In genomic region chr16:56625140-56625942, GRCh38 we compare ENCODE assay signal across 8 cellular contexts. TPM values are rescaled to one million over a fixed set of nuclear protein-coding genes. Genes with fewer than 3 reads are reported as not detected.
DNase-seq lines count a peak whose midpoint lies in the region; ATAC-seq, FAIRE-seq and TF ChIP-seq lines count a peak whose summit lies in the region.

MT1E (plus strand) TSS chr16:56625781; CDS start chr16:56625852, 71 bp downstream.

- 7% methylated on average over 30 of the region's 62 CpGs for WGBS in HepG2 (ENCODE audit: low lambda C conversion rate)

- CTCF ChIA-PET in HepG2 (lab: Yijun Ruan, JAX; ENCODE audit: low intra/inter-chr PET ratio, low total read pairs) = no interaction called here

- TF ChIP-seq POLR2A in HepG2 (IDR thresholded peaks at IDR 0.05; ENCODE audit: insufficient read depth in 1 of 2, low read depth in 2 of 2, low read length in 2 of 2) = peak; percentile 94 to 99

- DNase-seq in GM03348 (ENCODE audit: low spot score) = peak; percentile 95
- peak; percentile 86 for DNase-seq in HPDE6-E6E7 (ENCODE audit: extremely low spot score)
- peak in 1 of 2 donors; percentile 68 for DNase-seq in dermis microvascular lymphatic vessel endothelial cell (ENCODE audit: low read depth in 2 of 2)
- DNase-seq in HepG2 (ENCODE audit: low spot score) = peak; percentile 63
- peak; percentile 32 to 59 (median 50) for DNase-seq in stimulated activated CD4-positive, alpha-beta T cell treated with anti-CD3 and anti-CD28 coated beads, Interleukin-1b, Interleukin-23, amount 100 ng/mL, for 24 hours (ENCODE audit: low read depth in 4 of 4, low spot score in 1 of 4)
- DNase-seq in GM19239 (ENCODE audit: insufficient read length, low spot score) = no peak

- intact Hi-C loops in HepG2 (cut with micrococcal nuclease; ENCODE audit: unreplicated experiment) = no loop called here

- H3K36me3 ChIP-seq in HepG2 (replicated peaks in 1 of 2; ENCODE audit: control insufficient read depth in 1 of 2, insufficient read depth in 2 of 2, low read length in 2 of 2) = no peaks in the 10 kb centered on the region

- H3K4me1 ChIP-seq in HepG2 (ENCODE audit: insufficient read depth, low read length) = peaks cover 60% of the 10 kb centered on the region

- TF ChIP-seq CTCF in WI38 (IDR thresholded peaks at IDR 0.05; ENCODE audit: low read depth, low read length) (no peak), HepG2 (CRISPR knock-in tag; IDR thresholded peaks at IDR 0.05) (no peak)

- FAIRE-seq in HepG2 (lab: Jason Lieb, UNC) = no peak
- FAIRE-seq in GM19239 (lab: Jason Lieb, UNC) = no peak

- in situ Hi-C loops in HepG2 (cut with HindIII; ENCODE audit: extremely low pct_ligation_motif_present, low pct_unique_long_range_greater_than_20kb) = no loop called here

- H2AFZ ChIP-seq in HepG2 (ENCODE audit: low read length) = peak within 1 kb of the TSS; percentile 76

- H3K27me3 ChIP-seq in HepG2 (ENCODE audit: control insufficient read depth in 1 of 2, insufficient read depth in 2 of 2, low read length in 2 of 2) = peaks cover 0 to 34% of the 10 kb centered on the region in 2 experiments; a peak in 3 of 5 replicates

- no peak for TF ChIP-seq EP300 in HepG2 (IDR thresholded peaks at IDR 0.05; ENCODE audit: low read depth in 2 of 2, low read length in 2 of 2)
- no peak for TF ChIP-seq EP300 in HepG2 (CRISPR knock-in tag; IDR thresholded peaks at IDR 0.05; ENCODE audit: borderline replicate concordance)

- no peaks in the 10 kb centered on the region for H4K20me1 ChIP-seq in HepG2 (ENCODE audit: insufficient read depth, low read length)

- H3K4me2 ChIP-seq in HepG2 (ENCODE audit: low read depth, low read length) = peak within 1 kb of the TSS; percentile 97

- peak within 1 kb of the TSS; percentile 64 for H3K9ac ChIP-seq in HepG2 (ENCODE audit: insufficient read depth, low read depth, low read length)

- H3K4me3 ChIP-seq in WI38 (ENCODE audit: low read depth, low read length) (peak within 1 kb of the TSS; percentile 57), HepG2 (replicated peaks in 1 of 3; ENCODE audit: insufficient read depth in 1 of 3, low read depth in 2 of 3, low read length in 3 of 3) (peak within 1 kb of the TSS; percentile 63 to 88 (median 72))

- no peaks in the 10 kb centered on the region for H3K79me2 ChIP-seq in HepG2 (ENCODE audit: insufficient read depth, low read length)

- no TSS peak for BruUV-seq in HepG2 (replicated peaks; lab: Mats Ljungman, UMichigan)

- no peaks in the 10 kb centered on the region for H3K9me3 ChIP-seq in HepG2 (ENCODE audit: low read length)

- POLR2A ChIA-PET in HepG2 (lab: Yijun Ruan, JAX) = interaction anchor here (0.9 to 4.8 kb wide), 9 partner anchors 11 to 58 kb away, joined by 3 to 83 read pairs (median 5); partner anchors contain the start of genes MT1F and MT2A

- peak; percentile 52; the same call in 1 of the 2 replicates for TF ChIP-seq RAD21 in HepG2 (CRISPR knock-in tag; IDR thresholded peaks at IDR 0.05)

- peak; percentile 92 for ATAC-seq in HepG2
- ATAC-seq in GM19467 (IDR thresholded peaks at IDR 0.05; ENCODE audit: unreplicated experiment) = no peak

- no peak within 1 kb of the TSS for H3K27ac ChIP-seq in HepG2 (ENCODE audit: extremely low read length, insufficient read depth, low read length)

TF ChIP-seq in HepG2, 621 proteins besides CTCF, POLR2A, EP300 and RAD21 (continues in another document):
- TF ChIP-seq ZNF883 (CRISPR knock-in tag; IDR thresholded peaks at IDR 0.05; ENCODE audit: not compliant biosample characterization) (no peak), ZNF468 (CRISPR knock-in tag; IDR thresholded peaks at IDR 0.05) (0 out of 2 replicates have a peak, but pooled peaks have one; percentile 78), HES4 (CRISPR knock-in tag; IDR thresholded peaks at IDR 0.05; ENCODE audit: borderline replicate concordance) (peak; percentile 22; the same call in 1 of the 2 replicates), SMARCE1 (IDR thresholded peaks at IDR 0.05; ENCODE audit: borderline replicate concordance) (no peak), ZNF343 (CRISPR knock-in tag; IDR thresholded peaks at IDR 0.05) (peak; percentile 35; the same call in 1 of the 2 replicates), DMAP1 (CRISPR knock-in tag; IDR thresholded peaks at IDR 0.05) (peak; percentile 62; the same call in 1 of the 2 replicates), ZNF430 (CRISPR knock-in tag; IDR thresholded peaks at IDR 0.05) (peak; percentile 34; the same call in 1 of the 2 replicates), HIC2 (CRISPR knock-in tag; IDR thresholded peaks at IDR 0.05; ENCODE audit: low read depth) (peak; percentile 30; the same call in 1 of the 2 replicates), ZBTB39 (CRISPR knock-in tag; IDR thresholded peaks at IDR 0.05) (no peak), ATF7-NPFF (CRISPR knock-in tag; IDR thresholded peaks at IDR 0.05; ENCODE audit: low read depth) (peak; percentile 69; the same call in 1 of the 2 replicates), FLYWCH1 (CRISPR knock-in tag; IDR thresholded peaks at IDR 0.05) (no peak), ZNF747 (CRISPR knock-in tag; IDR thresholded peaks at IDR 0.05; ENCODE audit: borderline replicate concordance) (0 out of 2 replicates have a peak, but pooled peaks have one; percentile 55), TRAFD1 (CRISPR knock-in tag; IDR thresholded peaks at IDR 0.05; ENCODE audit: borderline replicate concordance) (no peak), TCF12 (IDR thresholded peaks at IDR 0.05) (no peak), TCF12 (CRISPR knock-in tag; IDR thresholded peaks at IDR 0.05) (no peak)

RNA-seq across cellular contexts. Expression of gene MT1E, which starts in this region (rescaled TPM):
- total RNA-seq in dermis microvascular lymphatic vessel endothelial cell (11.1 and 108 TPM in 2 replicates), HepG2 (2016; rRNA removed; fragmentation: Illumina TruSeq; extraction: Trizol) (1,072 and 1,398 TPM in 2 replicates)
- 449 and 580 TPM in 2 replicates for total RNA-seq in HepG2 (2016; cell fraction: cytosol; rRNA removed; fragmentation: Illumina TruSeq; extraction: Trizol; ENCODE audit: low read depth)
- total RNA-seq in HepG2 (2016; cell fraction: insoluble cytoplasmic fraction; rRNA removed; fragmentation: Illumina TruSeq; extraction: Trizol) = 1,060 and 1,516 TPM in 2 replicates
- total RNA-seq in HepG2 (2016; cell fraction: membrane; rRNA removed; fragmentation: Illumina TruSeq; extraction: Trizol) = 620 and 688 TPM in 2 replicates
- 375 and 428 TPM in 2 replicates for total RNA-seq in HepG2 (2016; cell fraction: nucleus; rRNA removed; fragmentation: Illumina TruSeq; extraction: Trizol)
- polyA plus RNA-seq in HepG2 (2011; rRNA removed) = 65.7 and 110 TPM in 2 replicates
- polyA plus RNA-seq in HepG2 (2011; cell fraction: cytosol; rRNA removed) = 60.2 and 170 TPM in 2 replicates
- 44.6 and 58.6 TPM in 2 replicates for polyA plus RNA-seq in HepG2 (2011; cell fraction: nucleus; rRNA removed)
- polyA plus RNA-seq in HepG2 (2012) = 41.0 and 60.0 TPM in 2 replicates
- polyA plus RNA-seq in HepG2 (2016; cell fraction: cytosol; fragmentation: Illumina TruSeq; extraction: Trizol; ENCODE audit: low read depth) = 331 and 417 TPM in 2 replicates
- 916 and 1,090 TPM in 2 replicates for polyA plus RNA-seq in HepG2 (2016; cell fraction: insoluble cytoplasmic fraction; fragmentation: Illumina TruSeq; extraction: Trizol; ENCODE audit: low read depth)
- polyA plus RNA-seq in HepG2 (2016; cell fraction: membrane; fragmentation: Illumina TruSeq; extraction: Trizol; ENCODE audit: low read depth) = 493 and 496 TPM in 2 replicates
- 455 and 459 TPM in 2 replicates for polyA plus RNA-seq in HepG2 (2016; cell fraction: nucleus; fragmentation: Illumina TruSeq; extraction: Trizol; ENCODE audit: insufficient read depth, low read depth)
- 37.7 and 61.5 TPM in 2 replicates for polyA minus RNA-seq in HepG2 (2011; rRNA and poly(A)+ RNA removed; ENCODE audit: low replicate concordance)
- 10.3 and 29.3 TPM in 2 replicates for polyA minus RNA-seq in HepG2 (2011; cell fraction: cytosol; rRNA and poly(A)+ RNA removed)
- 4.0 and 4.5 TPM in 2 replicates for polyA minus RNA-seq in HepG2 (2011; cell fraction: nucleus; rRNA and poly(A)+ RNA removed)
